ENCODE assay signal across 14 cellular contexts in genomic region chr1:159938221-159938852, GRCh38. TPM values are rescaled to one million over a fixed set of nuclear protein-coding genes. Genes with fewer than 3 reads are reported as not detected.
DNase-seq lines count a peak whose midpoint lies in the region; ATAC-seq and TF ChIP-seq lines count a peak whose summit lies in the region.
"Had no signal": no experiment of that assay in that cellular context is flagged by ENCODE, and none has a peak within 500 bp of the region (broad histone marks: within the 10 kb centered on the region; RNA-seq: fewer than 3 reads in every experiment).

No MANE protein-coding gene starts in this region.

- H3K4me3 Mint-ChIP-seq in activated naive CD8-positive, alpha-beta T cell treated with anti-CD3 and anti-CD28 coated beads, Interleukin-2, amount 50 U/mL, for 24 hours = no peak overlapping the region
- H3K4me3 Mint-ChIP-seq in activated naive CD8-positive, alpha-beta T cell treated with anti-CD3 and anti-CD28 coated beads for 36 hours = no peak overlapping the region
- peak overlapping the region; percentile 64 for H3K4me3 Mint-ChIP-seq in type B pancreatic cell
- H3K4me3 Mint-ChIP-seq in Calu3 (ENCODE audit: low read depth, unreplicated experiment) = no peak overlapping the region
- H3K4me3 Mint-ChIP-seq: T-helper 1 cell treated with Interleukin-12 subunit alpha and Interleukin-12 subunit beta and Interleukin-4 antibody, amounts not matched to agents 30 μg/mL and 1 μg/mL, for 36 hours had no signal

- ATAC-seq in activated naive CD8-positive, alpha-beta T cell treated with anti-CD3 and anti-CD28 coated beads, Interleukin-2, amount 50 U/mL, for 24 hours = peak; percentile 20
- peak; percentile 33 for ATAC-seq in PC-3
- ATAC-seq in foreskin keratinocyte = peak; percentile 23
- ATAC-seq: gastroesophageal sphincter had no signal

- H4K20me1 ChIP-seq in PC-3 (ENCODE audit: low read length) = no peaks in the 10 kb centered on the region

- intact Hi-C loops in PC-3 (cut with micrococcal nuclease) (loop anchor here (5.0 kb wide), 1 partner anchor 144 kb away; the partner anchor contains the start of gene KCNJ9), Calu3 (cut with micrococcal nuclease; ENCODE audit: unreplicated experiment) (loop anchor here (10.0 kb wide), 1 partner anchor 146 kb away; the partner anchor contains the start of gene KCNJ9)

- POLR2A ChIA-PET in PC-3 (lab: Charles Lee; ENCODE audit: unreplicated experiment) = no interaction called here

- H3K9me3 ChIP-seq in PC-3 (ENCODE audit: low read length) = no peaks in the 10 kb centered on the region
- H3K9me3 ChIP-seq: gastroesophageal sphincter had no signal

- BruUV-seq in PC-3 (replicated peaks; lab: Mats Ljungman, UMichigan) (no TSS peak), Calu3 (replicated peaks; lab: Mats Ljungman, UMichigan) (no TSS peak)

- H3K27me3 Mint-ChIP-seq in activated naive CD8-positive, alpha-beta T cell treated with anti-CD3 and anti-CD28 coated beads, Interleukin-2, amount 50 U/mL, for 24 hours = peaks cover 14% of the 10 kb centered on the region
- H3K27me3 Mint-ChIP-seq in activated naive CD8-positive, alpha-beta T cell treated with anti-CD3 and anti-CD28 coated beads for 36 hours = peaks cover 1% of the 10 kb centered on the region
- no peaks in the 10 kb centered on the region for H3K27me3 Mint-ChIP-seq in type B pancreatic cell
- H3K27me3 Mint-ChIP-seq in Calu3 (ENCODE audit: unreplicated experiment) = no peaks in the 10 kb centered on the region

- H2AFZ ChIP-seq in PC-3 (ENCODE audit: low read length) = no peak overlapping the region

- peak overlapping the region; percentile 51 for H3K27ac ChIP-seq in PC-3 (ENCODE audit: low read length)
- no peak overlapping the region for H3K27ac ChIP-seq in foreskin keratinocyte
- H3K27ac ChIP-seq: dorsolateral prefrontal cortex, gastroesophageal sphincter had no signal

- DNase-seq in activated naive CD8-positive, alpha-beta T cell treated with anti-CD3 and anti-CD28 coated beads, Interleukin-2, amount 50 U/mL, for 24 hours = no peak
- DNase-seq in activated naive CD8-positive, alpha-beta T cell treated with anti-CD3 and anti-CD28 coated beads for 36 hours = no peak
- DNase-seq in PC-3 (no peak), foreskin keratinocyte (no peak), type B pancreatic cell (ENCODE audit: extremely low spot score, unreplicated experiment) (no peak), GOT3 (lab: John Stamatoyannopoulos, UW) (no peak), hepatic stellate cell (ENCODE audit: low spot score) (no peak), Calu3 (no peak)
- DNase-seq: dorsolateral prefrontal cortex; NCI-H187 treated with DMSO at 0.1 percent for 48 hours; stimulated activated CD4-positive, alpha-beta T cell treated with anti-CD3 and anti-CD28 coated beads, Interleukin-12 subunit alpha, Interleukin-12 subunit beta, amount 100 ng/mL, for 4 hours had no signal

- no peak overlapping the region for H3K27ac Mint-ChIP-seq in activated naive CD8-positive, alpha-beta T cell treated with anti-CD3 and anti-CD28 coated beads, Interleukin-2, amount 50 U/mL, for 24 hours
- H3K27ac Mint-ChIP-seq in activated naive CD8-positive, alpha-beta T cell treated with anti-CD3 and anti-CD28 coated beads for 36 hours = no peak overlapping the region
- H3K27ac Mint-ChIP-seq in type B pancreatic cell (peak overlapping the region; percentile 56), Calu3 (ENCODE audit: unreplicated experiment) (no peak overlapping the region)
- H3K27ac Mint-ChIP-seq: T-helper 1 cell treated with Interleukin-12 subunit alpha and Interleukin-12 subunit beta and Interleukin-4 antibody, amounts not matched to agents 30 μg/mL and 1 μg/mL, for 36 hours had no signal

- no peak overlapping the region for H3K4me3 ChIP-seq in PC-3 (ENCODE audit: low read length)
- H3K4me3 ChIP-seq: dorsolateral prefrontal cortex, gastroesophageal sphincter had no signal

- H3K9ac ChIP-seq in PC-3 (ENCODE audit: low read length) = no peak overlapping the region

- H3K36me3 Mint-ChIP-seq in activated naive CD8-positive, alpha-beta T cell treated with anti-CD3 and anti-CD28 coated beads, Interleukin-2, amount 50 U/mL, for 24 hours (ENCODE audit: low read depth) = no peaks in the 10 kb centered on the region
- H3K36me3 Mint-ChIP-seq in activated naive CD8-positive, alpha-beta T cell treated with anti-CD3 and anti-CD28 coated beads for 36 hours = no peaks in the 10 kb centered on the region
- H3K36me3 Mint-ChIP-seq in type B pancreatic cell (peaks cover 17% of the 10 kb centered on the region), Calu3 (ENCODE audit: insufficient read depth, unreplicated experiment) (no peaks in the 10 kb centered on the region)

- H3K9me3 Mint-ChIP-seq in activated naive CD8-positive, alpha-beta T cell treated with anti-CD3 and anti-CD28 coated beads, Interleukin-2, amount 50 U/mL, for 24 hours = no peaks in the 10 kb centered on the region
- no peaks in the 10 kb centered on the region for H3K9me3 Mint-ChIP-seq in activated naive CD8-positive, alpha-beta T cell treated with anti-CD3 and anti-CD28 coated beads for 36 hours
- H3K9me3 Mint-ChIP-seq in type B pancreatic cell (no peaks in the 10 kb centered on the region), Calu3 (ENCODE audit: low read depth, unreplicated experiment) (no peaks in the 10 kb centered on the region)
- H3K9me3 Mint-ChIP-seq: T-helper 1 cell treated with Interleukin-12 subunit alpha and Interleukin-12 subunit beta and Interleukin-4 antibody, amounts not matched to agents 30 μg/mL and 1 μg/mL, for 36 hours had no signal

- no peaks in the 10 kb centered on the region for H3K36me3 ChIP-seq in PC-3 (ENCODE audit: low read depth, low read length)
- H3K36me3 ChIP-seq: gastroesophageal sphincter had no signal

- H3K27me3 ChIP-seq in PC-3 (ENCODE audit: low read length) = no peaks in the 10 kb centered on the region
- H3K27me3 ChIP-seq in foreskin keratinocyte = no peaks in the 10 kb centered on the region

- H3K79me2 ChIP-seq in PC-3 (ENCODE audit: low read length) = peaks cover 2% of the 10 kb centered on the region; the same call in 1 of the 2 replicates

- TF ChIP-seq CTCF in PC-3 (conservative IDR thresholded peaks at IDR 0.05; ENCODE audit: low read depth, low read length) (no peak), foreskin keratinocyte (conservative IDR thresholded peaks at IDR 0.05) (no peak), type B pancreatic cell (conservative IDR thresholded peaks at IDR 0.05) (no peak), Calu3 (IDR thresholded peaks at IDR 0.05; ENCODE audit: unreplicated experiment) (no peak)

- peaks cover 31% of the 10 kb centered on the region for H3K4me1 ChIP-seq in PC-3 (ENCODE audit: insufficient read depth, low read length)
- H3K4me1 ChIP-seq in foreskin keratinocyte = peaks cover 13% of the 10 kb centered on the region

- no peaks in the 10 kb centered on the region for H3F3A ChIP-seq in PC-3 (ENCODE audit: low read length, unreplicated experiment)

- peaks cover 10% of the 10 kb centered on the region for H3K4me1 Mint-ChIP-seq in activated naive CD8-positive, alpha-beta T cell treated with anti-CD3 and anti-CD28 coated beads, Interleukin-2, amount 50 U/mL, for 24 hours
- no peaks in the 10 kb centered on the region for H3K4me1 Mint-ChIP-seq in activated naive CD8-positive, alpha-beta T cell treated with anti-CD3 and anti-CD28 coated beads for 36 hours
- H3K4me1 Mint-ChIP-seq in type B pancreatic cell (ENCODE audit: unreplicated experiment) (peaks cover 55% of the 10 kb centered on the region), Calu3 (ENCODE audit: low read depth, unreplicated experiment) (peaks cover 30% of the 10 kb centered on the region)

- H3K9me2 ChIP-seq in PC-3 (replicated peaks; ENCODE audit: low read length) = no peaks in the 10 kb centered on the region

- H3K4me2 ChIP-seq in PC-3 (ENCODE audit: low read length) = peak overlapping the region; percentile 79

- CTCF ChIA-PET in PC-3 (lab: Charles Lee) = interaction anchor here (0.6 to 3.0 kb wide), 3 partner anchors 45 to 68 kb away, joined by 3 to 21 read pairs (median 3); no protein-coding TSS in a partner anchor
- CTCF ChIA-PET in Calu3 (lab: Charles Lee) = interaction anchor here (0.9 to 5.4 kb wide), 3 partner anchors 13 to 68 kb away, joined by 5 to 55 read pairs (median 6); partner anchors contain the start of gene TAGLN2

RNA-seq across cellular contexts. Expression of gene IGSF9, which starts 7.1 kb away (rescaled TPM):
- under 1 TPM in 1 of 2 experiments, not detected in 1; 0.08 TPM for total RNA-seq in activated naive CD8-positive, alpha-beta T cell treated with anti-CD3 and anti-CD28 coated beads for 36 hours
- 15.6 and 19.9 TPM in 2 replicates for total RNA-seq in PC-3 (2014; rRNA removed)
- total RNA-seq in foreskin keratinocyte = 9.7 and 11.9 TPM in 2 replicates
- polyA plus RNA-seq in foreskin keratinocyte = 9.3 and 11.8 TPM in 2 replicates
- 36.4 and 44.3 TPM in 2 replicates for total RNA-seq in type B pancreatic cell (ENCODE audit: low replicate concordance)
- 7.5 and 7.6 TPM in 2 replicates for total RNA-seq in Calu3 (2022)

RNA-seq across cellular contexts. Expression of gene TAGLN2, which starts 13.0 kb away (rescaled TPM):
- total RNA-seq in activated naive CD8-positive, alpha-beta T cell treated with anti-CD3 and anti-CD28 coated beads for 36 hours = 100 to 1,000 TPM; 463 to 489 TPM
- 1,281 and 1,584 TPM in 2 replicates for total RNA-seq in PC-3 (2014; rRNA removed)
- total RNA-seq in foreskin keratinocyte = 462 and 520 TPM in 2 replicates
- 928 and 982 TPM in 2 replicates for polyA plus RNA-seq in foreskin keratinocyte
- total RNA-seq in type B pancreatic cell (ENCODE audit: low replicate concordance) = 138 and 208 TPM in 2 replicates
- 612 and 708 TPM in 2 replicates for total RNA-seq in Calu3 (2022)

RNA-seq across cellular contexts. Expression of gene SLAMF9, which starts 15.7 kb away (rescaled TPM):
- not detected for total RNA-seq in activated naive CD8-positive, alpha-beta T cell treated with anti-CD3 and anti-CD28 coated beads for 36 hours
- total RNA-seq in PC-3 (2014; rRNA removed) (5.9 and 8.7 TPM in 2 replicates), foreskin keratinocyte (0.44 and 0.63 TPM in 2 replicates), type B pancreatic cell (ENCODE audit: low replicate concordance) (not detected in 2 replicates), Calu3 (2022) (not detected in 2 replicates)
- polyA plus RNA-seq in foreskin keratinocyte = 0.40 and 0.72 TPM in 2 replicates
- total RNA-seq: gastroesophageal sphincter had no signal
- polyA plus RNA-seq: neural cell had no signal

RNA-seq across cellular contexts. Expression of gene CFAP45, which starts 38.4 kb away (rescaled TPM):
- under 1 TPM; 0.78 to 0.80 TPM for total RNA-seq in activated naive CD8-positive, alpha-beta T cell treated with anti-CD3 and anti-CD28 coated beads for 36 hours
- total RNA-seq in PC-3 (2014; rRNA removed) = 1.6 and 4.8 TPM in 2 replicates
- 1.0 and 1.3 TPM in 2 replicates for total RNA-seq in foreskin keratinocyte
- 1.1 and 1.3 TPM in 2 replicates for polyA plus RNA-seq in foreskin keratinocyte
- 1.0 and 2.8 TPM in 2 replicates for total RNA-seq in type B pancreatic cell (ENCODE audit: low replicate concordance)
- 1.6 and 1.8 TPM in 2 replicates for total RNA-seq in Calu3 (2022)
